ENCODE assay signal across 9 cellular contexts in genomic region chr4:141302926-141303325, GRCh38.
"Had no signal": no experiment of that assay in that cellular context is flagged by ENCODE, and none has a peak within 500 bp of the region (broad histone marks: within the 10 kb centered on the region; RNA-seq: fewer than 3 reads in every experiment).

No MANE protein-coding gene starts in this region.

- H3K36me3 ChIP-seq: HAP-1 had no signal

- DNase-seq: GM23248, GOT3, H7, H9, HCEC 1CT, HFFc6 had no signal

- H3K4me1 ChIP-seq: HAP-1 had no signal

- H3K27ac ChIP-seq: GM23248 had no signal

- H3K27ac Mint-ChIP-seq: GM23338, H9, HFFc6 had no signal

- H3K9me3 Mint-ChIP-seq: GM23338, H9, HFFc6 had no signal

- ATAC-seq: GM23338, HCT116 had no signal

- H3K4me3 Mint-ChIP-seq: GM23338, H9, HFFc6 had no signal

- H3K9me3 ChIP-seq: HAP-1 had no signal

- H3K4me3 ChIP-seq: GM23248, GM23338, HAP-1 had no signal

- H3K4me1 Mint-ChIP-seq: GM23338, H9 had no signal
